ENCODE assay signal across 13 cellular contexts in the genomic region with DNA sequence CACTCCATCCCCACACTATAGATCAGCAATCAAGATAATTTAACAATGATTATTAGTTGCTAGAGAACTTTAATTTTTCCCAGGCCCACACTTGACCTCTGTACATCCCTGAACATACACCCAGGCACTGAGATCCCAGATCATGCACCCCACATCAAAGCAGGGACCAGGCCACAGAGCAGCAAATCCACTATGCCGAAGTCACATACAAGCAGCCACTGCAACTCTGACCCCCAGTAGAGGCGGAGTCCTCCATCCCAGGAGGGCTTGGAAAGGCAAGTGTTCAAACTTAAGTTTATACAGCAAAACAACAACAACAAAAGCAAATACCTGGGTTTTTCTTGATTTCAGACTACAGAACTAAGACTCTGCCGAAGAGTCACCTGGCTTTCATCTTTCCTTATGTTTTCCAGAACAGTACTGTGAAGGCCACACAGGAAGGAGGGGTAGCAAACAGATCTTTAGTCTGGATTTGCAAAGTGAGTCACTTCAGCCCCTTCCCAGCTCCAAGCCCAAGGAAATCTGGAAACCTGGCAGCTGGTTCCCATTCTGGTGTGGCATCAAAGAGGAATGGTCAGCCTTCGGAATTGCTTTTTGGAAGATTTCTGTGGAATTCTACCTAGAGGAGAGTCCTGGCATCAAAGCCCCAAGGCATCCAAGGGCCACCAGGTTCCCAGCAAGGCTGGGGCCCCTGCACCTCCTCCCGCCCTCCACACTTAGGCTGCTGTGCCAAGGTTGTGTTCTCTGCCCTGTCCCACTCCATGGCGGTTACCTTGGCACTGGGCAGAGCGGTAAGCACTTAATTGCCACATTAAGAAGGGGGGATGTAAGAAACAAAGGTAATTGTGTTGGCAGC. TPM values are rescaled to one million over a fixed set of nuclear protein-coding genes. Genes with fewer than 3 reads are reported as not detected.
DNase-seq lines count a peak whose midpoint lies in the region; ATAC-seq, FAIRE-seq and TF ChIP-seq lines count a peak whose summit lies in the region.
"Had no signal": no experiment of that assay in that cellular context is flagged by ENCODE, and none has a peak within 500 bp of the region (broad histone marks: within the 10 kb centered on the region; RNA-seq: fewer than 3 reads in every experiment).

No MANE protein-coding gene starts in this region.

- peaks cover 6% of the 10 kb centered on the region for H3K36me3 ChIP-seq in Caco-2 (ENCODE audit: control insufficient read depth, insufficient read depth, low read length)
- H3K36me3 ChIP-seq in astrocyte (ENCODE audit: insufficient read depth, low read length), result peaks cover 25% of the 10 kb centered on the region
- H3K36me3 ChIP-seq in rectal smooth muscle tissue (ENCODE audit: control insufficient read depth, insufficient read depth, low read length), result peaks cover 17% of the 10 kb centered on the region

- H3K9me3 Mint-ChIP-seq in Caco-2 (ENCODE audit: unreplicated experiment) (no peaks in the 10 kb centered on the region), astrocyte (ENCODE audit: unreplicated experiment) (no peaks in the 10 kb centered on the region)
- H3K9me3 Mint-ChIP-seq: stimulated activated effector memory CD8-positive, alpha-beta T cell treated with anti-CD3 and anti-CD28 coated beads, Interleukin-12 subunit alpha, Interleukin-12 subunit beta, amount 100 ng/mL, for 72 hours had no signal

- TF ChIP-seq CTCF in Caco-2 (IDR thresholded peaks at IDR 0.05; ENCODE audit: insufficient read depth in 1 of 2, low read depth in 1 of 2, low read length in 1 of 2, severe bottlenecking in 1 of 2, unreplicated experiment in 1 of 2) (no peak), astrocyte (IDR thresholded peaks at IDR 0.05; ENCODE audit: insufficient read depth, low read depth, low read length) (no peak)

- no peak overlapping the region for H3K4me3 Mint-ChIP-seq in Caco-2 (ENCODE audit: unreplicated experiment)
- peak overlapping the region; percentile 61 for H3K4me3 Mint-ChIP-seq in astrocyte (ENCODE audit: unreplicated experiment)
- H3K4me3 Mint-ChIP-seq: stimulated activated effector memory CD8-positive, alpha-beta T cell treated with anti-CD3 and anti-CD28 coated beads, Interleukin-12 subunit alpha, Interleukin-12 subunit beta, amount 100 ng/mL, for 72 hours had no signal

- peak overlapping the region; percentile 69 for H3K4me2 ChIP-seq in astrocyte (ENCODE audit: low read length)

- H3K27ac ChIP-seq in astrocyte (ENCODE audit: low read depth, low read length) (peak overlapping the region; percentile 67), right cardiac atrium (ENCODE audit: low read length) (peak overlapping the region; percentile 85), rectal smooth muscle tissue (ENCODE audit: low read depth, low read length) (peak overlapping the region; percentile 50)

- WGBS in right cardiac atrium, result 57% methylated on average over 7 of the region's 7 CpGs

- intact Hi-C loops in Caco-2 (cut with micrococcal nuclease; ENCODE audit: unreplicated experiment), result no loop called here
- intact Hi-C loops in right cardiac atrium (cut with DNase I), result no loop called here

- BruUV-seq in Caco-2 (replicated peaks; lab: Mats Ljungman, UMichigan), result no TSS peak

- peaks cover 51% of the 10 kb centered on the region for H4K20me1 ChIP-seq in astrocyte (ENCODE audit: insufficient read depth, low read length)

- H3K27ac Mint-ChIP-seq in Caco-2 (ENCODE audit: unreplicated experiment) (peak overlapping the region; percentile 69), astrocyte (ENCODE audit: unreplicated experiment) (peak overlapping the region; percentile 29)
- H3K27ac Mint-ChIP-seq: stimulated activated effector memory CD8-positive, alpha-beta T cell treated with anti-CD3 and anti-CD28 coated beads, Interleukin-12 subunit alpha, Interleukin-12 subunit beta, amount 100 ng/mL, for 72 hours had no signal

- ATAC-seq in right cardiac atrium (peak; percentile 14 to 15), HG03108 (IDR thresholded peaks at IDR 0.05; ENCODE audit: unreplicated experiment) (no peak), HG02623 (IDR thresholded peaks at IDR 0.05; ENCODE audit: unreplicated experiment) (no peak)
- ATAC-seq: stimulated activated effector memory CD8-positive, alpha-beta T cell treated with anti-CD3 and anti-CD28 coated beads, Interleukin-12 subunit alpha, Interleukin-12 subunit beta, amount 100 ng/mL, for 72 hours had no signal

- POLR2A ChIA-PET in Caco-2 (lab: Charles Lee), result no interaction called here

- peaks cover 98% of the 10 kb centered on the region for H3K79me2 ChIP-seq in astrocyte (ENCODE audit: insufficient read depth, low read length)

- no peaks in the 10 kb centered on the region for H3K27me3 Mint-ChIP-seq in Caco-2 (ENCODE audit: insufficient read depth, unreplicated experiment)
- no peaks in the 10 kb centered on the region for H3K27me3 Mint-ChIP-seq in astrocyte (ENCODE audit: low read depth, unreplicated experiment)

- no peak overlapping the region for H2AFZ ChIP-seq in astrocyte (ENCODE audit: low read depth, low read length)

- H3K9me3 ChIP-seq in Caco-2 (no peaks in the 10 kb centered on the region), astrocyte (ENCODE audit: insufficient read depth, low read depth, low read length) (no peaks in the 10 kb centered on the region), right cardiac atrium (ENCODE audit: control insufficient read depth, low read length) (no peaks in the 10 kb centered on the region)
- H3K9me3 ChIP-seq: mucosa of descending colon had no signal

- DNase-seq in Caco-2, result no peak
- no peak for DNase-seq in astrocyte (ENCODE audit: low read depth)
- no peak for DNase-seq in right cardiac atrium
- no peak for DNase-seq in NCI-H2171 treated with DMSO at 0.1 percent for 48 hours (lab: John Stamatoyannopoulos, UW)
- no peak for DNase-seq in AG08395 (ENCODE audit: low spot score)
- DNase-seq: activated CD4-positive, alpha-beta T cell treated with anti-CD3 and anti-CD28 coated beads for 48 hours; activated effector memory CD4-positive, alpha-beta T cell treated with Interleukin-2 at 50 U/mL for 16 hours; mucosa of descending colon had no signal

- H3K4me1 ChIP-seq in Caco-2 (peaks cover 46% of the 10 kb centered on the region), astrocyte (ENCODE audit: insufficient read depth, low read length) (peaks cover 53% of the 10 kb centered on the region), right cardiac atrium (ENCODE audit: control insufficient read depth, insufficient read depth, low read length) (peaks cover 30% of the 10 kb centered on the region), rectal smooth muscle tissue (ENCODE audit: control insufficient read depth, insufficient read depth, low read length) (peaks cover 38% of the 10 kb centered on the region)

- peak overlapping the region; percentile 62 for H3K9ac ChIP-seq in astrocyte (ENCODE audit: low read length)
- no peak overlapping the region for H3K9ac ChIP-seq in rectal smooth muscle tissue (ENCODE audit: low read length)

- no peak for FAIRE-seq in astrocyte (lab: Jason Lieb, UNC)
- FAIRE-seq: G401.6 had no signal

- peaks cover 56% of the 10 kb centered on the region for H3K4me1 Mint-ChIP-seq in Caco-2 (ENCODE audit: low read depth, unreplicated experiment)
- peaks cover 60% of the 10 kb centered on the region for H3K4me1 Mint-ChIP-seq in astrocyte (ENCODE audit: low read depth, unreplicated experiment)

- H3K4me3 ChIP-seq in Caco-2 (ENCODE audit: low read depth, low read length) (no peak overlapping the region), astrocyte (ENCODE audit: insufficient read depth, low read depth, low read length) (no peak overlapping the region), right cardiac atrium (ENCODE audit: low read length) (no peak overlapping the region), rectal smooth muscle tissue (ENCODE audit: low read length) (no peak overlapping the region)
- H3K4me3 ChIP-seq: mucosa of descending colon had no signal

- H3K27me3 ChIP-seq in Caco-2 (replicated peaks; ENCODE audit: control insufficient read depth, insufficient read depth, low read length), result no peaks in the 10 kb centered on the region
- H3K27me3 ChIP-seq in astrocyte (ENCODE audit: insufficient read depth, low read length), result no peaks in the 10 kb centered on the region
- no peaks in the 10 kb centered on the region for H3K27me3 ChIP-seq in right cardiac atrium (ENCODE audit: control insufficient read depth, insufficient read depth)
- no peaks in the 10 kb centered on the region for H3K27me3 ChIP-seq in rectal smooth muscle tissue (ENCODE audit: control insufficient read depth, insufficient read depth, low read length)

- H3K36me3 Mint-ChIP-seq in Caco-2 (ENCODE audit: insufficient read depth, unreplicated experiment) (peaks cover 94% of the 10 kb centered on the region), astrocyte (ENCODE audit: low read depth, unreplicated experiment) (peaks cover 41% of the 10 kb centered on the region)
- H3K36me3 Mint-ChIP-seq: stimulated activated effector memory CD8-positive, alpha-beta T cell treated with anti-CD3 and anti-CD28 coated beads, Interleukin-12 subunit alpha, Interleukin-12 subunit beta, amount 100 ng/mL, for 72 hours had no signal

- CTCF ChIA-PET in Caco-2 (lab: Charles Lee), result no interaction called here

RNA-seq across cellular contexts. Expression of gene JAG1, which starts 7.3 kb away (rescaled TPM):
- total RNA-seq in Caco-2 (2022) (69.1 and 69.8 TPM in 2 replicates), astrocyte (278 and 380 TPM in 2 replicates), right cardiac atrium (10 to 100 TPM; 23.2 to 33.6 (median 30.0) TPM)
- polyA plus RNA-seq in right cardiac atrium, result 12.2 TPM

Comparison
In these comparisons a context has a peak if more than half of its experiments do, and no peak if none do; other contexts are left out.
1. ATAC-seq: peak in right cardiac atrium (2 of 2); none in HG03108 (single experiment) and HG02623 (single experiment).
2. Peak in every context shown above with its lines, with median percentiles within 50 percentile points of each other: H3K27ac ChIP-seq.